In the genomic region with DNA sequence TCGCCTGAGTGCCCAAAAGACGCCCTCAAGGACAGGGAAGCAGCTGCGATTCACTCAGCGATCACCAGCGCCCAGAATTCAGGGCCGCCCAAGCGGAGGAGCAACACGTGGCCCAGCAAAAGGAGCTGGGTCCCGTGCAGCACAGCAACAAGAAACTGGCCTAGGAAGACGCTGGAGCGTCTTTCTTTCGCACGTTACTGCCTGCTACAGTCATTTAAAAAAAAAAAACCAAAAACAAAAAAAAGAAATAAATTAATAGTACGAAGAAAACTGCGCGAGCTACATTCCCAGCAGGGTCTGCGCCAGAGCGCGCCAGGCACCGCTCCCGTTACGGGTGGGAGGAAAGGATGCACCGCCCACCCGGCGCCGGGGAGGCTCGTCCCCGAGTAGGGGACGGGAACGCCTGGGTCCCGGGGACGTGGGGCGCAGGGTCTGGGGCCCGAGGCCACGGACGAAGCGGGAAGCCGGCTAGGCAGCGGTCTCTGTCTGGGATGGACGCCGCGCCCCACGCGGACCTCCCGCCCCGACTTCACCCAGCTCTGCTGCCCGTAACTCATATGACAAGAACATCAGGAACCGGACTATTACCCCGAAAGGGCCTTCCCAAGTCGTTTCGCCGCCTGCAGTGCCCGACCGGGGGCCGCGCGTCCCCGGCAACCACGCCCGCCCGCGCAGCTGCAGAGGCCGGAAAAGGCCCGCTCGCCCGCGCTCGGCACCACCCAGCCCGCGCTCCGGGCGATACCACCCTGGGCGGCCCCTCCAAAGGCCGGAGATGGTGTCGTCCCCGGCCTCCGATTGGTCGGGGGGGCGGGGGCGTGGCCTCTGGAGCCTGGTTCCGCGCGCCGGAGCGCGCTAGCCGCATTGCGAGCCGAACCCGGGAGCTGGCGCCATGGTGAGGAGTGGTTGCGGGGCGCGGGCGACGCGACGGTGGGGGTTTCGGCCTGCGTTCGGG, we compare ENCODE assay signal across 8 cellular contexts. TPM values are rescaled to one million over a fixed set of nuclear protein-coding genes. Genes with fewer than 3 reads are reported as not detected.
DNase-seq lines count a peak whose midpoint lies in the region; ATAC-seq and TF ChIP-seq lines count a peak whose summit lies in the region.

A gene with protein sequence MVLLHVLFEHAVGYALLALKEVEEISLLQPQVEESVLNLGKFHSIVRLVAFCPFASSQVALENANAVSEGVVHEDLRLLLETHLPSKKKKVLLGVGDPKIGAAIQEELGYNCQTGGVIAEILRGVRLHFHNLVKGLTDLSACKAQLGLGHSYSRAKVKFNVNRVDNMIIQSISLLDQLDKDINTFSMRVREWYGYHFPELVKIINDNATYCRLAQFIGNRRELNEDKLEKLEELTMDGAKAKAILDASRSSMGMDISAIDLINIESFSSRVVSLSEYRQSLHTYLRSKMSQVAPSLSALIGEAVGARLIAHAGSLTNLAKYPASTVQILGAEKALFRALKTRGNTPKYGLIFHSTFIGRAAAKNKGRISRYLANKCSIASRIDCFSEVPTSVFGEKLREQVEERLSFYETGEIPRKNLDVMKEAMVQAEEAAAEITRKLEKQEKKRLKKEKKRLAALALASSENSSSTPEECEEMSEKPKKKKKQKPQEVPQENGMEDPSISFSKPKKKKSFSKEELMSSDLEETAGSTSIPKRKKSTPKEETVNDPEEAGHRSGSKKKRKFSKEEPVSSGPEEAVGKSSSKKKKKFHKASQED (plus strand): TSS at position 861 of the 952 bp plus-strand sequence. CDS start 29 bp downstream, at position 890.

- TF ChIP-seq RAD21 in Ishikawa (IDR thresholded peaks at IDR 0.05; ENCODE audit: low read depth) = no peak

- H3K4me1 ChIP-seq in PC-9 (replicated peaks; ENCODE audit: insufficient read depth) (peaks cover 22% of the 10 kb centered on the region), mucosa of stomach (ENCODE audit: control insufficient read depth, insufficient read depth, low read length) (peaks cover 6% of the 10 kb centered on the region)

- peaks cover 40% of the 10 kb centered on the region for H3K36me3 ChIP-seq in PC-9 (ENCODE audit: low read depth)
- peaks cover 21% of the 10 kb centered on the region for H3K36me3 ChIP-seq in mucosa of stomach (ENCODE audit: control insufficient read depth, insufficient read depth, low read length)

- TF ChIP-seq CTCF in PC-9 (conservative IDR thresholded peaks at IDR 0.05) (no peak), epithelial cell of proximal tubule (conservative IDR thresholded peaks at IDR 0.05; ENCODE audit: low read depth, low read length) (no peak)

- CTCF ChIA-PET in PC-9 (lab: Charles Lee) = interaction anchor here (0.6 to 0.7 kb wide), 3 partner anchors 180 to 498 kb away, joined by 3 to 4 read pairs (median 3); no protein-coding TSS in a partner anchor

- no peaks in the 10 kb centered on the region for H3K27me3 ChIP-seq in PC-9 (ENCODE audit: insufficient read depth, low read depth)
- H3K27me3 ChIP-seq in mucosa of stomach (ENCODE audit: control insufficient read depth, insufficient read depth, low read length) = no peaks in the 10 kb centered on the region

- H3K9me2 ChIP-seq in PC-9 (ENCODE audit: insufficient read depth) = no peaks in the 10 kb centered on the region

- H3K79me2 ChIP-seq in PC-9 (ENCODE audit: low read depth) = peaks cover 66% of the 10 kb centered on the region

- H3K4me3 ChIP-seq in PC-9 (peak within 1 kb of the TSS; percentile 94), epithelial cell of proximal tubule (ENCODE audit: low read depth, low read length) (peak within 1 kb of the TSS; percentile 64), mucosa of stomach (ENCODE audit: low read length) (peak within 1 kb of the TSS; percentile 80)

- peak within 1 kb of the TSS; percentile 99 for H3K4me2 ChIP-seq in PC-9

- H3K9ac ChIP-seq in mucosa of stomach (ENCODE audit: low read length) = peak within 1 kb of the TSS; percentile 78

- H2AFZ ChIP-seq in PC-9 = peak within 1 kb of the TSS; percentile 88

- POLR2A ChIA-PET in PC-9 (lab: Charles Lee; ENCODE audit: unreplicated experiment) = interaction anchor here (0.5 to 2.1 kb wide), 9 partner anchors 12 to 434 kb away, joined by 4 to 28 read pairs (median 7); a partner anchor contains a TSS

- peak; percentile 72 for ATAC-seq in GM21576 (IDR thresholded peaks at IDR 0.05; ENCODE audit: unreplicated experiment)

- H3K9me3 ChIP-seq in PC-9 (ENCODE audit: insufficient read depth, low read depth) = no peaks in the 10 kb centered on the region
- H3K9me3 ChIP-seq in mucosa of stomach (ENCODE audit: control insufficient read depth, low read length) = no peaks in the 10 kb centered on the region

- BruUV-seq in PC-9 (replicated peaks; lab: Mats Ljungman, UMichigan) = TSS peak; percentile 86

- H4K20me1 ChIP-seq in PC-9 (ENCODE audit: insufficient read depth) = peaks cover 41% of the 10 kb centered on the region

- H3K27ac ChIP-seq in PC-9 = peak within 1 kb of the TSS; percentile 64

- H3F3A ChIP-seq in PC-9 (ENCODE audit: insufficient read depth, low read depth) = peaks cover 55% of the 10 kb centered on the region

- DNase-seq in DMS114 treated with DMSO at 0.1 percent for 48 hours (lab: John Stamatoyannopoulos, UW; ENCODE audit: unreplicated experiment) (peak; percentile 83), PC-9 (peak; percentile 74 to 98), epithelial cell of proximal tubule (ENCODE audit: low read depth) (no peak)
- peak; percentile 99 for DNase-seq in activated T-cell treated with anti-CD3 and anti-CD28 coated beads, Interleukin-2, amount 50 U/mL, for 1 hour
- peak; percentile 97 for DNase-seq in stimulated activated CD8-positive, alpha-beta memory T cell treated with anti-CD3 and anti-CD28 coated beads, Interleukin-4, amount 100 ng/mL, for 48 hours

- intact Hi-C loops in PC-9 (cut with micrococcal nuclease; ENCODE audit: unreplicated experiment) = no loop called here

- TF ChIP-seq EP300 in Ishikawa (IDR thresholded peaks at IDR 0.05; ENCODE audit: borderline replicate concordance) = peak; percentile 9; the same call in 1 of the 2 replicates

TF ChIP-seq in Ishikawa, 13 proteins besides CTCF, POLR2A, EP300 and RAD21:
- TF ChIP-seq, protein P1, sequence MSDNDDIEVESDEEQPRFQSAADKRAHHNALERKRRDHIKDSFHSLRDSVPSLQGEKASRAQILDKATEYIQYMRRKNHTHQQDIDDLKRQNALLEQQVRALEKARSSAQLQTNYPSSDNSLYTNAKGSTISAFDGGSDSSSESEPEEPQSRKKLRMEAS (IDR thresholded peaks at IDR 0.05) = peak; percentile 93
- TF ChIP-seq NFIC (IDR thresholded peaks at IDR 0.05) = no peak
- TF ChIP-seq ZBTB7A (IDR thresholded peaks at IDR 0.05; ENCODE audit: low read depth) = peak; percentile 57
- peak; percentile 55; the same call in 1 of the 2 replicates for TF ChIP-seq EGR1 (IDR thresholded peaks at IDR 0.05)
- TF ChIP-seq TAF1 (IDR thresholded peaks at IDR 0.05; ENCODE audit: low read depth) = peak; percentile 98
- TF ChIP-seq CEBPB (IDR thresholded peaks at IDR 0.05) = no peak
- TF ChIP-seq, protein P2, sequence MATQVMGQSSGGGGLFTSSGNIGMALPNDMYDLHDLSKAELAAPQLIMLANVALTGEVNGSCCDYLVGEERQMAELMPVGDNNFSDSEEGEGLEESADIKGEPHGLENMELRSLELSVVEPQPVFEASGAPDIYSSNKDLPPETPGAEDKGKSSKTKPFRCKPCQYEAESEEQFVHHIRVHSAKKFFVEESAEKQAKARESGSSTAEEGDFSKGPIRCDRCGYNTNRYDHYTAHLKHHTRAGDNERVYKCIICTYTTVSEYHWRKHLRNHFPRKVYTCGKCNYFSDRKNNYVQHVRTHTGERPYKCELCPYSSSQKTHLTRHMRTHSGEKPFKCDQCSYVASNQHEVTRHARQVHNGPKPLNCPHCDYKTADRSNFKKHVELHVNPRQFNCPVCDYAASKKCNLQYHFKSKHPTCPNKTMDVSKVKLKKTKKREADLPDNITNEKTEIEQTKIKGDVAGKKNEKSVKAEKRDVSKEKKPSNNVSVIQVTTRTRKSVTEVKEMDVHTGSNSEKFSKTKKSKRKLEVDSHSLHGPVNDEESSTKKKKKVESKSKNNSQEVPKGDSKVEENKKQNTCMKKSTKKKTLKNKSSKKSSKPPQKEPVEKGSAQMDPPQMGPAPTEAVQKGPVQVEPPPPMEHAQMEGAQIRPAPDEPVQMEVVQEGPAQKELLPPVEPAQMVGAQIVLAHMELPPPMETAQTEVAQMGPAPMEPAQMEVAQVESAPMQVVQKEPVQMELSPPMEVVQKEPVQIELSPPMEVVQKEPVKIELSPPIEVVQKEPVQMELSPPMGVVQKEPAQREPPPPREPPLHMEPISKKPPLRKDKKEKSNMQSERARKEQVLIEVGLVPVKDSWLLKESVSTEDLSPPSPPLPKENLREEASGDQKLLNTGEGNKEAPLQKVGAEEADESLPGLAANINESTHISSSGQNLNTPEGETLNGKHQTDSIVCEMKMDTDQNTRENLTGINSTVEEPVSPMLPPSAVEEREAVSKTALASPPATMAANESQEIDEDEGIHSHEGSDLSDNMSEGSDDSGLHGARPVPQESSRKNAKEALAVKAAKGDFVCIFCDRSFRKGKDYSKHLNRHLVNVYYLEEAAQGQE (IDR thresholded peaks at IDR 0.05; ENCODE audit: low read depth) = no peak
- TF ChIP-seq TCF12 (IDR thresholded peaks at IDR 0.05; ENCODE audit: low read depth) = peak; percentile 57
- no peak for TF ChIP-seq TEAD4 (IDR thresholded peaks at IDR 0.05)
- TF ChIP-seq YY1 (IDR thresholded peaks at IDR 0.05; ENCODE audit: low read depth) = peak; percentile 64
- TF ChIP-seq, protein P3, sequence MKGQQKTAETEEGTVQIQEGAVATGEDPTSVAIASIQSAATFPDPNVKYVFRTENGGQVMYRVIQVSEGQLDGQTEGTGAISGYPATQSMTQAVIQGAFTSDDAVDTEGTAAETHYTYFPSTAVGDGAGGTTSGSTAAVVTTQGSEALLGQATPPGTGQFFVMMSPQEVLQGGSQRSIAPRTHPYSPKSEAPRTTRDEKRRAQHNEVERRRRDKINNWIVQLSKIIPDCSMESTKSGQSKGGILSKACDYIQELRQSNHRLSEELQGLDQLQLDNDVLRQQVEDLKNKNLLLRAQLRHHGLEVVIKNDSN (IDR thresholded peaks at IDR 0.05) = peak; percentile 80
- no peak for TF ChIP-seq FOXM1 (IDR thresholded peaks at IDR 0.05; ENCODE audit: borderline replicate concordance, low read depth)
- TF ChIP-seq CREB1 (IDR thresholded peaks at IDR 0.05; ENCODE audit: low read depth) = no peak

RNA-seq across cellular contexts. Expression of the gene that starts here (rescaled TPM):
- total RNA-seq in PC-9 (2021) (194 and 210 TPM in 2 replicates), epithelial cell of proximal tubule (172 and 318 TPM in 2 replicates)
